2 cellular contexts compared by ENCODE assay signal in genomic region chr22:43356881-43357280, GRCh38.
TF ChIP-seq lines count a peak whose summit lies in the region.

No MANE protein-coding gene starts in this region.

TF ChIP-seq in GM23338, 12 proteins besides CTCF, POLR2A, EP300 and RAD21:
- TF ChIP-seq, protein P1, sequence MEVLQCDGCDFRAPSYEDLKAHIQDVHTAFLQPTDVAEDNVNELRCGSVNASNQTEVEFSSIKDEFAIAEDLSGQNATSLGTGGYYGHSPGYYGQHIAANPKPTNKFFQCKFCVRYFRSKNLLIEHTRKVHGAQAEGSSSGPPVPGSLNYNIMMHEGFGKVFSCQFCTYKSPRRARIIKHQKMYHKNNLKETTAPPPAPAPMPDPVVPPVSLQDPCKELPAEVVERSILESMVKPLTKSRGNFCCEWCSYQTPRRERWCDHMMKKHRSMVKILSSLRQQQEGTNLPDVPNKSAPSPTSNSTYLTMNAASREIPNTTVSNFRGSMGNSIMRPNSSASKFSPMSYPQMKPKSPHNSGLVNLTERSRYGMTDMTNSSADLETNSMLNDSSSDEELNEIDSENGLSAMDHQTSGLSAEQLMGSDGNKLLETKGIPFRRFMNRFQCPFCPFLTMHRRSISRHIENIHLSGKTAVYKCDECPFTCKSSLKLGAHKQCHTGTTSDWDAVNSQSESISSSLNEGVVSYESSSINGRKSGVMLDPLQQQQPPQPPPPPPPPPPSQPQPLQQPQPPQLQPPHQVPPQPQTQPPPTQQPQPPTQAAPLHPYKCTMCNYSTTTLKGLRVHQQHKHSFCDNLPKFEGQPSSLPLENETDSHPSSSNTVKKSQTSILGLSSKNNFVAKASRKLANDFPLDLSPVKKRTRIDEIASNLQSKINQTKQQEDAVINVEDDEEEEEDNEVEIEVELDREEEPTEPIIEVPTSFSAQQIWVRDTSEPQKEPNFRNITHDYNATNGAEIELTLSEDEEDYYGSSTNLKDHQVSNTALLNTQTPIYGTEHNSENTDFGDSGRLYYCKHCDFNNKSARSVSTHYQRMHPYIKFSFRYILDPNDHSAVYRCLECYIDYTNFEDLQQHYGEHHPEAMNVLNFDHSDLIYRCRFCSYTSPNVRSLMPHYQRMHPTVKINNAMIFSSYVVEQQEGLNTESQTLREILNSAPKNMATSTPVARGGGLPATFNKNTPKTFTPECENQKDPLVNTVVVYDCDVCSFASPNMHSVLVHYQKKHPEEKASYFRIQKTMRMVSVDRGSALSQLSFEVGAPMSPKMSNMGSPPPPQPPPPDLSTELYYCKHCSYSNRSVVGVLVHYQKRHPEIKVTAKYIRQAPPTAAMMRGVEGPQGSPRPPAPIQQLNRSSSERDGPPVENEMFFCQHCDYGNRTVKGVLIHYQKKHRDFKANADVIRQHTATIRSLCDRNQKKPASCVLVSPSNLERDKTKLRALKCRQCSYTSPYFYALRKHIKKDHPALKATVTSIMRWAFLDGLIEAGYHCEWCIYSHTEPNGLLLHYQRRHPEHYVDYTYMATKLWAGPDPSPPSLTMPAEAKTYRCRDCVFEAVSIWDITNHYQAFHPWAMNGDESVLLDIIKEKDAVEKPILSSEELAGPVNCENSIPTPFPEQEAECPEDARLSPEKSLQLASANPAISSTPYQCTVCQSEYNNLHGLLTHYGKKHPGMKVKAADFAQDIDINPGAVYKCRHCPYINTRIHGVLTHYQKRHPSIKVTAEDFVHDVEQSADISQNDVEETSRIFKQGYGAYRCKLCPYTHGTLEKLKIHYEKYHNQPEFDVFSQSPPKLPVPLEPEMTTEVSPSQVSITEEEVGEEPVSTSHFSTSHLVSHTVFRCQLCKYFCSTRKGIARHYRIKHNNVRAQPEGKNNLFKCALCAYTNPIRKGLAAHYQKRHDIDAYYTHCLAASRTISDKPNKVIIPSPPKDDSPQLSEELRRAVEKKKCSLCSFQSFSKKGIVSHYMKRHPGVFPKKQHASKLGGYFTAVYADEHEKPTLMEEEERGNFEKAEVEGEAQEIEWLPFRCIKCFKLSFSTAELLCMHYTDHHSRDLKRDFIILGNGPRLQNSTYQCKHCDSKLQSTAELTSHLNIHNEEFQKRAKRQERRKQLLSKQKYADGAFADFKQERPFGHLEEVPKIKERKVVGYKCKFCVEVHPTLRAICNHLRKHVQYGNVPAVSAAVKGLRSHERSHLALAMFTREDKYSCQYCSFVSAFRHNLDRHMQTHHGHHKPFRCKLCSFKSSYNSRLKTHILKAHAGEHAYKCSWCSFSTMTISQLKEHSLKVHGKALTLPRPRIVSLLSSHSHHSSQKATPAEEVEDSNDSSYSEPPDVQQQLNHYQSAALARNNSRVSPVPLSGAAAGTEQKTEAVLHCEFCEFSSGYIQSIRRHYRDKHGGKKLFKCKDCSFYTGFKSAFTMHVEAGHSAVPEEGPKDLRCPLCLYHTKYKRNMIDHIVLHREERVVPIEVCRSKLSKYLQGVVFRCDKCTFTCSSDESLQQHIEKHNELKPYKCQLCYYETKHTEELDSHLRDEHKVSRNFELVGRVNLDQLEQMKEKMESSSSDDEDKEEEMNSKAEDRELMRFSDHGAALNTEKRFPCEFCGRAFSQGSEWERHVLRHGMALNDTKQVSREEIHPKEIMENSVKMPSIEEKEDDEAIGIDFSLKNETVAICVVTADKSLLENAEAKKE (CRISPR knock-in tag; IDR thresholded peaks at IDR 0.05): no peak
- no peak for TF ChIP-seq ZNF331 (CRISPR knock-in tag; IDR thresholded peaks at IDR 0.05; ENCODE audit: low read depth)

TF ChIP-seq in IMR-90, 13 proteins besides CTCF, POLR2A, EP300 and RAD21:
- no peak for TF ChIP-seq MAFK (IDR thresholded peaks at IDR 0.05; ENCODE audit: low read depth, low read length)
- no peak for TF ChIP-seq CHD1 (IDR thresholded peaks at IDR 0.05; ENCODE audit: low read depth, low read length)
- TF ChIP-seq ELK1 (IDR thresholded peaks at IDR 0.05; ENCODE audit: borderline replicate concordance, low read depth, low read length): no peak
- TF ChIP-seq RCOR1 (IDR thresholded peaks at IDR 0.05; ENCODE audit: insufficient replicate concordance, low read length): no peak
- no peak for TF ChIP-seq NFE2L2 (IDR thresholded peaks at IDR 0.05; ENCODE audit: low read depth, low read length)
- TF ChIP-seq MAZ (IDR thresholded peaks at IDR 0.05; ENCODE audit: borderline replicate concordance, low read depth, low read length): no peak
- TF ChIP-seq, protein P2, sequence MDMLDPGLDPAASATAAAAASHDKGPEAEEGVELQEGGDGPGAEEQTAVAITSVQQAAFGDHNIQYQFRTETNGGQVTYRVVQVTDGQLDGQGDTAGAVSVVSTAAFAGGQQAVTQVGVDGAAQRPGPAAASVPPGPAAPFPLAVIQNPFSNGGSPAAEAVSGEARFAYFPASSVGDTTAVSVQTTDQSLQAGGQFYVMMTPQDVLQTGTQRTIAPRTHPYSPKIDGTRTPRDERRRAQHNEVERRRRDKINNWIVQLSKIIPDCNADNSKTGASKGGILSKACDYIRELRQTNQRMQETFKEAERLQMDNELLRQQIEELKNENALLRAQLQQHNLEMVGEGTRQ (IDR thresholded peaks at IDR 0.05; ENCODE audit: low read depth, low read length): no peak
- TF ChIP-seq MXI1 (IDR thresholded peaks at IDR 0.05; ENCODE audit: borderline replicate concordance, low read depth, low read length): no peak
- no peak for TF ChIP-seq CEBPB (IDR thresholded peaks at IDR 0.05; ENCODE audit: low read depth, low read length)
- TF ChIP-seq RFX5 (IDR thresholded peaks at IDR 0.05; ENCODE audit: low read depth, low read length): no peak
- TF ChIP-seq SMC3 (IDR thresholded peaks at IDR 0.05; ENCODE audit: low read depth, low read length): no peak
